Comparison of ENCODE assay signal across 8 cellular contexts in genomic region chr3:138259126-138259525, GRCh38.
"Had no signal": no experiment of that assay in that cellular context is flagged by ENCODE, and none has a peak within 500 bp of the region (broad histone marks: within the 10 kb centered on the region; RNA-seq: fewer than 3 reads in every experiment).

No MANE protein-coding gene starts in this region.

- H3K27ac ChIP-seq: GM23248 had no signal

- H3K9ac ChIP-seq: GM23248 had no signal

- H3K4me3 ChIP-seq: GM23248, GM23338, HAP-1 had no signal

- H2AFZ ChIP-seq: GM23248, GM23338 had no signal

- H3K36me3 ChIP-seq: HAP-1 had no signal

- H3K4me2 ChIP-seq: GM23338 had no signal

- DNase-seq: GM23248, GOT3, H7, H9, HCEC 1CT, HFFc6 had no signal

- H3K9me3 ChIP-seq: HAP-1 had no signal

- H3K4me1 ChIP-seq: HAP-1 had no signal
